ENCODE assay signal across 8 cellular contexts in genomic region chr21:44509539-44509938, GRCh38. TPM values are rescaled to one million over a fixed set of nuclear protein-coding genes. Genes with fewer than 3 reads are reported as not detected.
DNase-seq lines count a peak whose midpoint lies in the region; ATAC-seq and TF ChIP-seq lines count a peak whose summit lies in the region.

No MANE protein-coding gene starts in this region.

- peak; percentile 92 for ATAC-seq in left colon

- no peaks in the 10 kb centered on the region for H3K36me3 ChIP-seq in effector memory CD4-positive, alpha-beta T cell (ENCODE audit: control insufficient read depth, insufficient read depth, low read length)

- intact Hi-C loops in Calu3 (cut with micrococcal nuclease; ENCODE audit: unreplicated experiment) = no loop called here
- intact Hi-C loops in left colon (cut with DNase I, micrococcal nuclease) = no loop called here

- no peaks in the 10 kb centered on the region for H3K36me3 Mint-ChIP-seq in Calu3 (ENCODE audit: insufficient read depth, unreplicated experiment)

- CTCF ChIA-PET in Calu3 (lab: Charles Lee) = interaction anchor here (0.6 to 2.5 kb wide), 3 partner anchors 233 to 418 kb away, joined by 5 to 28 read pairs (median 8); no protein-coding TSS in a partner anchor

- no peaks in the 10 kb centered on the region for H3K27me3 ChIP-seq in effector memory CD4-positive, alpha-beta T cell (replicated peaks; ENCODE audit: control insufficient read depth, insufficient read depth, low read length, poor library complexity, severe bottlenecking)

- H3K4me1 ChIP-seq in effector memory CD4-positive, alpha-beta T cell (ENCODE audit: control insufficient read depth, insufficient read depth, low read length, poor library complexity, severe bottlenecking) = peaks cover 9% of the 10 kb centered on the region

- H3K4me3 ChIP-seq in effector memory CD4-positive, alpha-beta T cell (ENCODE audit: insufficient read depth, low read depth, low read length, poor library complexity, severe bottlenecking) = no peak overlapping the region

- peak; percentile 17 for TF ChIP-seq CTCF in Calu3 (IDR thresholded peaks at IDR 0.05; ENCODE audit: unreplicated experiment)

- peak; percentile 68 for DNase-seq in Calu3
- peak; percentile 60 for DNase-seq in M059J (ENCODE audit: low read depth)
- peak; percentile 56 for DNase-seq in SK-MEL-5 (ENCODE audit: low read depth, low spot score)
- DNase-seq in left colon = peak; percentile 68 to 77
- no peak for DNase-seq in DMS114 treated with DMSO at 0.1 percent for 48 hours (lab: John Stamatoyannopoulos, UW; ENCODE audit: unreplicated experiment)
- DNase-seq in central memory CD4-positive, alpha-beta T cell = no peak
- no peak for DNase-seq in effector memory CD4-positive, alpha-beta T cell
- DNase-seq in activated CD4-positive, alpha-beta T cell treated with anti-CD3 and anti-CD28 coated beads for 4 hours = no peak

- no peak overlapping the region for H3K27ac Mint-ChIP-seq in Calu3 (ENCODE audit: unreplicated experiment)

- H3K27ac ChIP-seq in effector memory CD4-positive, alpha-beta T cell (ENCODE audit: insufficient read depth, low read length, poor library complexity, severe bottlenecking) = no peak overlapping the region

- in situ Hi-C loops in SK-MEL-5 (cut with HindIII; ENCODE audit: low pct_unique_long_range_greater_than_20kb, low sequenced_read_pairs) = no loop called here

- H3K4me3 Mint-ChIP-seq in Calu3 (ENCODE audit: low read depth, unreplicated experiment) = no peak overlapping the region

- H3K27me3 Mint-ChIP-seq in Calu3 (ENCODE audit: unreplicated experiment) = peaks cover 35% of the 10 kb centered on the region

- H3K9me3 ChIP-seq in effector memory CD4-positive, alpha-beta T cell (ENCODE audit: control insufficient read depth, low read length) = no peaks in the 10 kb centered on the region

- no peaks in the 10 kb centered on the region for H3K9me3 Mint-ChIP-seq in Calu3 (ENCODE audit: low read depth, unreplicated experiment)

- BruUV-seq in Calu3 (replicated peaks; lab: Mats Ljungman, UMichigan) = no TSS peak

- H3K4me1 Mint-ChIP-seq in Calu3 (ENCODE audit: low read depth, unreplicated experiment) = no peaks in the 10 kb centered on the region

RNA-seq across cellular contexts. Expression of gene KRTAP10-1, which starts 30.5 kb away (rescaled TPM):
- total RNA-seq in Calu3 (2022) (not detected in 2 replicates), left colon (not detected)
- total RNA-seq in M059J (2014; rRNA removed; shearing (Covaris generic)) = not detected in 2 replicates
- not detected in 2 replicates for total RNA-seq in SK-MEL-5 (2014; rRNA removed; shearing (Covaris generic))
- polyA plus RNA-seq in SK-MEL-5 (2015; cell fraction: cytosol; rRNA removed) = not detected in 2 replicates
- not detected in 2 replicates for polyA plus RNA-seq in SK-MEL-5 (2015; cell fraction: nucleus; rRNA removed)

RNA-seq across cellular contexts. Expression of gene KRTAP10-2, which starts 41.8 kb away (rescaled TPM):
- total RNA-seq in Calu3 (2022) (not detected in 2 replicates), left colon (not detected)
- total RNA-seq in M059J (2014; rRNA removed; shearing (Covaris generic)) = not detected in 2 replicates
- total RNA-seq in SK-MEL-5 (2014; rRNA removed; shearing (Covaris generic)) = not detected in 2 replicates
- polyA plus RNA-seq in SK-MEL-5 (2015; cell fraction: cytosol; rRNA removed) = not detected in 2 replicates
- not detected in 2 replicates for polyA plus RNA-seq in SK-MEL-5 (2015; cell fraction: nucleus; rRNA removed)

RNA-seq across cellular contexts. Expression of gene KRTAP10-3, which starts 49.1 kb away (rescaled TPM):
- total RNA-seq in Calu3 (2022) (not detected in 2 replicates), left colon (not detected)
- total RNA-seq in M059J (2014; rRNA removed; shearing (Covaris generic)) = not detected in 2 replicates
- total RNA-seq in SK-MEL-5 (2014; rRNA removed; shearing (Covaris generic)) = not detected in 2 replicates
- polyA plus RNA-seq in SK-MEL-5 (2015; cell fraction: cytosol; rRNA removed) = not detected in 2 replicates
- not detected in 2 replicates for polyA plus RNA-seq in SK-MEL-5 (2015; cell fraction: nucleus; rRNA removed)

RNA-seq across cellular contexts. Expression of gene LRRC3, which starts 54.2 kb away (rescaled TPM):
- total RNA-seq in Calu3 (2022) (0.40 and 0.61 TPM in 2 replicates), left colon (1 to 10 TPM; 2.5 to 3.5 TPM)
- not detected in 2 replicates for total RNA-seq in M059J (2014; rRNA removed; shearing (Covaris generic))
- 1.5 TPM in 2 replicates for total RNA-seq in SK-MEL-5 (2014; rRNA removed; shearing (Covaris generic))
- 3.7 and 5.4 TPM in 2 replicates for polyA plus RNA-seq in SK-MEL-5 (2015; cell fraction: cytosol; rRNA removed)
- 1.4 and 2.2 TPM in 2 replicates for polyA plus RNA-seq in SK-MEL-5 (2015; cell fraction: nucleus; rRNA removed)

Comparison
In these comparisons a context has a peak if more than half of its experiments do, and no peak if none do; other contexts are left out.
1. DNase-seq: peak in Calu3 (single experiment), M059J (single experiment), SK-MEL-5 (single experiment) and left colon (2 of 2); none in DMS114 treated with DMSO at 0.1 percent for 48 hours (single experiment), central memory CD4-positive, alpha-beta T cell (single experiment), effector memory CD4-positive, alpha-beta T cell (0 of 3) and activated CD4-positive, alpha-beta T cell treated with anti-CD3 and anti-CD28 coated beads for 4 hours (0 of 2).